Comparison of ENCODE assay signal across 1 cellular context in genomic region chr11:44065851-44066731, GRCh38.
TF ChIP-seq lines count a peak whose summit lies in the region.

ACCS (plus strand) TSS chr11:44066270; CDS start chr11:44067628, 1,358 bp downstream.

TF ChIP-seq in HepG2, 621 proteins besides CTCF, POLR2A, EP300 and RAD21 (continued from another document and continues in another):
- TF ChIP-seq HMGXB4 (CRISPR knock-in tag; IDR thresholded peaks at IDR 0.05; ENCODE audit: borderline replicate concordance in 1 of 2, low read depth in 1 of 2): peak; percentile 67 to 91; a peak in 3 of 4 replicates
- TF ChIP-seq ZNF687 (CRISPR knock-in tag; IDR thresholded peaks at IDR 0.05): peak; percentile 70
- TF ChIP-seq NFKB2 (CRISPR knock-in tag; IDR thresholded peaks at IDR 0.05; ENCODE audit: borderline replicate concordance): peak; percentile 59; the same call in 1 of the 2 replicates
- no peak for TF ChIP-seq STAT5B (CRISPR knock-in tag; IDR thresholded peaks at IDR 0.05)
- TF ChIP-seq ZNF576 (CRISPR knock-in tag; IDR thresholded peaks at IDR 0.05): no peak
- TF ChIP-seq NR3C1 (CRISPR knock-in tag; IDR thresholded peaks at IDR 0.05): no peak
- no peak for TF ChIP-seq ARID5B (CRISPR knock-in tag; IDR thresholded peaks at IDR 0.05)
- TF ChIP-seq MTERF4 (CRISPR knock-in tag; IDR thresholded peaks at IDR 0.05): no peak
- peak; percentile 54; the same call in 1 of the 2 replicates for TF ChIP-seq ZFY (CRISPR knock-in tag; IDR thresholded peaks at IDR 0.05)
- peak; percentile 45 for TF ChIP-seq HNRNPLL (IDR thresholded peaks at IDR 0.05; ENCODE audit: low read depth, low read length, poor library complexity, severe bottlenecking)
- no peak for TF ChIP-seq STAG1 (CRISPR knock-in tag; IDR thresholded peaks at IDR 0.05)
- no peak for TF ChIP-seq MAFK (conservative IDR thresholded peaks at IDR 0.05 in 1 of 2, IDR thresholded peaks at IDR 0.05 in 1 of 2; ENCODE audit: low read length in 2 of 2)
- TF ChIP-seq ZFP90 (CRISPR knock-in tag; IDR thresholded peaks at IDR 0.05; ENCODE audit: borderline replicate concordance): no peak
- peak; percentile 58; the same call in 1 of the 2 replicates for TF ChIP-seq FOXC1 (CRISPR knock-in tag; IDR thresholded peaks at IDR 0.05; ENCODE audit: borderline replicate concordance)
- TF ChIP-seq ZNF562 (CRISPR knock-in tag; IDR thresholded peaks at IDR 0.05; ENCODE audit: borderline replicate concordance): no peak
- peak; percentile 70; the same call in 1 of the 2 replicates for TF ChIP-seq CREBL2 (CRISPR knock-in tag; IDR thresholded peaks at IDR 0.05; ENCODE audit: borderline replicate concordance)
- no peak for TF ChIP-seq STAT6 (CRISPR knock-in tag; IDR thresholded peaks at IDR 0.05; ENCODE audit: borderline replicate concordance)
- TF ChIP-seq KLF9 (CRISPR knock-in tag; IDR thresholded peaks at IDR 0.05; ENCODE audit: low read depth): no peak
- peak; percentile 59; the same call in 1 of the 2 replicates for TF ChIP-seq SP4 (CRISPR knock-in tag; IDR thresholded peaks at IDR 0.05)
- no peak for TF ChIP-seq MYPOP (CRISPR knock-in tag; IDR thresholded peaks at IDR 0.05)
- TF ChIP-seq ZNF780A (CRISPR knock-in tag; IDR thresholded peaks at IDR 0.05): no peak
- TF ChIP-seq FOXO1 (CRISPR knock-in tag; IDR thresholded peaks at IDR 0.05): no peak
- TF ChIP-seq HMGXB3 (CRISPR knock-in tag; IDR thresholded peaks at IDR 0.05; ENCODE audit: borderline replicate concordance): no peak
- TF ChIP-seq SRY (CRISPR knock-in tag; IDR thresholded peaks at IDR 0.05): no peak
- no peak for TF ChIP-seq MIER3 (CRISPR knock-in tag; IDR thresholded peaks at IDR 0.05; ENCODE audit: borderline replicate concordance)
- TF ChIP-seq NFYC (CRISPR knock-in tag; IDR thresholded peaks at IDR 0.05): no peak
- peak; percentile 56; the same call in 1 of the 2 replicates for TF ChIP-seq ZFX (CRISPR knock-in tag; IDR thresholded peaks at IDR 0.05; ENCODE audit: low read depth)
- 0 out of 2 replicates have a peak, but pooled peaks have one; percentile 29 for TF ChIP-seq ZBTB7B (CRISPR knock-in tag; IDR thresholded peaks at IDR 0.05)
- TF ChIP-seq KLF16 (CRISPR knock-in tag; IDR thresholded peaks at IDR 0.05): peak in 1 of 2 experiments; percentile 35; a peak in 1 of 4 replicates
- TF ChIP-seq SSRP1 (CRISPR knock-in tag; IDR thresholded peaks at IDR 0.05): no peak
- TF ChIP-seq ELF3 (CRISPR knock-in tag; IDR thresholded peaks at IDR 0.05): 0 out of 2 replicates have a peak, but pooled peaks have one; percentile 23
- peak; percentile 38; the same call in 1 of the 2 replicates for TF ChIP-seq MXD1 (CRISPR knock-in tag; IDR thresholded peaks at IDR 0.05)
- peak; percentile 58; the same call in 1 of the 2 replicates for TF ChIP-seq ZNF563 (CRISPR knock-in tag; IDR thresholded peaks at IDR 0.05)
- no peak for TF ChIP-seq MBD4 (IDR thresholded peaks at IDR 0.05; ENCODE audit: borderline replicate concordance, low read length)
- no peak for TF ChIP-seq ZNF451 (CRISPR knock-in tag; IDR thresholded peaks at IDR 0.05)
- no peak for TF ChIP-seq KMT2A (CRISPR knock-in tag; IDR thresholded peaks at IDR 0.05)
- TF ChIP-seq RXRA (CRISPR knock-in tag; IDR thresholded peaks at IDR 0.05): 0 out of 2 replicates have a peak, but pooled peaks have one; percentile 34
